In genomic region chr6:24402697-24403500, GRCh38 we compare ENCODE assay signal across 8 cellular contexts. TPM values are rescaled to one million over a fixed set of nuclear protein-coding genes. Genes with fewer than 3 reads are reported as not detected.
A peak's percentile ranks its signal among the peaks of the same experiment; 100 is the strongest.
DNase-seq lines count a peak whose midpoint lies in the region; ATAC-seq, FAIRE-seq and TF ChIP-seq lines count a peak whose summit lies in the region.

Gene MRS2, plus strand, starts transcription at chr6:24402936. Its CDS starts 111 bp downstream, at chr6:24403047.

- H3K9me3 ChIP-seq in adrenal gland (replicated peaks in 1 of 3) (no peaks in the 10 kb centered on the region), heart left ventricle (no peaks in the 10 kb centered on the region)

- intact Hi-C loops in adrenal gland (cut with DNase I) = no loop called here
- intact Hi-C loops in heart left ventricle (cut with DNase I) = no loop called here
- intact Hi-C loops in posterior cingulate gyrus (cut with DNase I) = no loop called here

- H3K27ac Mint-ChIP-seq in type B pancreatic cell = peak within 1 kb of the TSS; percentile 74

- peak; percentile 97 for ATAC-seq in HG02759 (IDR thresholded peaks at IDR 0.05; ENCODE audit: unreplicated experiment)
- ATAC-seq in heart left ventricle = peak; percentile 97 to 99 (median 99)

- H3K27me3 ChIP-seq in adrenal gland = no peaks in the 10 kb centered on the region
- H3K27me3 ChIP-seq in heart left ventricle = peaks cover 0 to 20% (median 8%) of the 10 kb centered on the region in 9 donors

- H3K36me3 ChIP-seq in adrenal gland (replicated peaks in 1 of 2) (peaks cover 0 to 11% of the 10 kb centered on the region in 2 donors), heart left ventricle (peaks cover 0 to 34% (median 30%) of the 10 kb centered on the region in 9 donors)

- H3K4me3 ChIP-seq in adrenal gland (peak within 1 kb of the TSS; percentile 55 to 92 (median 86)), heart left ventricle (peak within 1 kb of the TSS; percentile 66 to 100 (median 84))

- peak within 1 kb of the TSS; percentile 96 for H3K4me3 Mint-ChIP-seq in type B pancreatic cell

- H3K9me3 Mint-ChIP-seq in type B pancreatic cell = no peaks in the 10 kb centered on the region

- H3K4me1 Mint-ChIP-seq in type B pancreatic cell (ENCODE audit: unreplicated experiment) = peaks cover 25% of the 10 kb centered on the region

- peak; percentile 80; the same call in 1 of the 2 replicates for TF ChIP-seq POLR2A in GM12892 (IDR thresholded peaks at IDR 0.05; ENCODE audit: low read depth, low read length)
- peak; percentile 47 to 70 for TF ChIP-seq POLR2A in adrenal gland (IDR thresholded peaks at IDR 0.05)
- TF ChIP-seq POLR2A in heart left ventricle (IDR thresholded peaks at IDR 0.05) = peak; percentile 78 to 84

- DNase-seq in GM12892 (ENCODE audit: insufficient read length) (peak; percentile 67), NCI-H128 (lab: John Stamatoyannopoulos, UW; ENCODE audit: unreplicated experiment) (peak; percentile 60), T-helper 1 cell (peak; percentile 53 to 80 (median 61)), adrenal gland (peak; percentile 80 to 92 (median 86)), heart left ventricle (peak; percentile 82 to 92 (median 90)), posterior cingulate gyrus (peak; percentile 76 to 99 (median 86)), type B pancreatic cell (ENCODE audit: extremely low spot score, unreplicated experiment) (peak; percentile 83)

- 0 to 1% (median 0%) methylated on average over 6 to 63 of the region's 63 CpGs for WGBS in adrenal gland, 4 donors
- 0 to 1% (median 1%) methylated on average over 10 to 63 of the region's 63 CpGs for WGBS in heart left ventricle, 4 donors

- FAIRE-seq in GM12892 (lab: Jason Lieb, UNC) = peak; percentile 91

- peaks cover 22% of the 10 kb centered on the region for H3K27me3 Mint-ChIP-seq in type B pancreatic cell

- H3K4me1 ChIP-seq in adrenal gland (replicated peaks in 1 of 2) = peaks cover 8 to 18% of the 10 kb centered on the region in 2 donors
- peaks cover 0 to 27% (median 15%) of the 10 kb centered on the region in 12 donors for H3K4me1 ChIP-seq in heart left ventricle

- H3K36me3 Mint-ChIP-seq in type B pancreatic cell = peaks cover 11% of the 10 kb centered on the region

- TF ChIP-seq CTCF in adrenal gland (IDR thresholded peaks at IDR 0.05) (no peak), heart left ventricle (IDR thresholded peaks at IDR 0.05) (no peak), type B pancreatic cell (conservative IDR thresholded peaks at IDR 0.05) (no peak)

- peak within 1 kb of the TSS in 4 of 5 donors; percentile 49 to 89 (median 70) for H3K27ac ChIP-seq in adrenal gland
- peak within 1 kb of the TSS; percentile 70 to 94 (median 88) for H3K27ac ChIP-seq in heart left ventricle

RNA-seq across cellular contexts. Expression of gene MRS2, which starts in this region (rescaled TPM):
- 19.7 TPM for polyA plus RNA-seq in GM12892 (2012; ENCODE audit: missing spikeins)
- total RNA-seq in adrenal gland = 10 to 100 TPM; 23.4 to 41.3 (median 27.7) TPM
- 10 to 100 TPM; 11.2 to 30.5 (median 11.8) TPM for polyA plus RNA-seq in adrenal gland
- 10 to 100 TPM; 31.5 to 61.3 (median 45.4) TPM for total RNA-seq in heart left ventricle
- 10 to 100 TPM; 24.4 to 36.2 TPM for polyA plus RNA-seq in heart left ventricle
- 32.1 and 43.2 TPM in 2 replicates for total RNA-seq in type B pancreatic cell (ENCODE audit: low replicate concordance)

Comparison
In these comparisons a context has a peak if more than half of its experiments do, and no peak if none do; other contexts are left out.
1. Peak in every context shown above with its lines: DNase-seq, ATAC-seq, H3K4me3 ChIP-seq and H3K27ac ChIP-seq.